In the genomic region with DNA sequence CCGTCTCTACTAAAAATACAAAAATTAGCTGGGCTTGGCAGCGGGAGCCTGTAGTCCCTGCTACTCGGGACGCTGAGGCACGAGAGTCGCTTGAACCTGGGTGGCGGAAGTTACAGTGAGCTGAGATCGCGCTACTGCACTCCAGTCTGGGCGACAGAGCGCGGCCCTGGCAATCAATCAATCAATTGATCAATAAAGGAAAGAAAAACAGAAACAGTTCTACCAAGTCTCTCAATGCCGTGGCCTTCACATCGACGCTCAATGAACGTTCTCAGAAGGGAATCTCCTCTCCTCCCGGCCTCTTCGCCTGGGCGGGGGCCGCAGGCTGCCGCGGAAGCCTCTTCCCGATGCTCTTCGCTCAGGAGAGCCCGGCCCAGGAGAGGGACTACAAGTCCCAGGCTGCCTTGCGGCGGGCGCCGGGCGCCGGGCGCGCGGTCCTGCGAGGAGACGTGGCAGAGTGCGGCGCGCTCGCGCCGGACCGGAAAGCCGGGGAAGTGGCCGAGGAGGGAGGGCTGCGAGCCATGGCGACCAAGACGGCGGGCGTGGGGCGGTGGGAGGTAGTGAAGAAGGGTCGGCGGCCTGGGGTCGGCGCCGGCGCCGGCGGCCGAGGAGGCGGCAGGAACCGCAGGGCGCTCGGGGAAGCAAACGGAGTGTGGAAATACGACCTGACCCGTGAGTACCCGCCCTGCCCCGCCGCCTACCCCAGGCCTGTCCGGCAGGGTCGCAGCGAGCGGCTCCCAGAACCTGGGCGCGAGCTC, we compare ENCODE assay signal across 8 cellular contexts. TPM values are rescaled to one million over a fixed set of nuclear protein-coding genes. Genes with fewer than 3 reads are reported as not detected.
DNase-seq lines count a peak whose midpoint lies in the region; ATAC-seq and TF ChIP-seq lines count a peak whose summit lies in the region.

A gene with protein sequence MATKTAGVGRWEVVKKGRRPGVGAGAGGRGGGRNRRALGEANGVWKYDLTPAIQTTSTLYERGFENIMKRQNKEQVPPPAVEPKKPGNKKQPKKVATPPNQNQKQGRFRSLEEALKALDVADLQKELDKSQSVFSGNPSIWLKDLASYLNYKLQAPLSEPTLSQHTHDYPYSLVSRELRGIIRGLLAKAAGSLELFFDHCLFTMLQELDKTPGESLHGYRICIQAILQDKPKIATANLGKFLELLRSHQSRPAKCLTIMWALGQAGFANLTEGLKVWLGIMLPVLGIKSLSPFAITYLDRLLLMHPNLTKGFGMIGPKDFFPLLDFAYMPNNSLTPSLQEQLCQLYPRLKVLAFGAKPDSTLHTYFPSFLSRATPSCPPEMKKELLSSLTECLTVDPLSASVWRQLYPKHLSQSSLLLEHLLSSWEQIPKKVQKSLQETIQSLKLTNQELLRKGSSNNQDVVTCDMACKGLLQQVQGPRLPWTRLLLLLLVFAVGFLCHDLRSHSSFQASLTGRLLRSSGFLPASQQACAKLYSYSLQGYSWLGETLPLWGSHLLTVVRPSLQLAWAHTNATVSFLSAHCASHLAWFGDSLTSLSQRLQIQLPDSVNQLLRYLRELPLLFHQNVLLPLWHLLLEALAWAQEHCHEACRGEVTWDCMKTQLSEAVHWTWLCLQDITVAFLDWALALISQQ (plus strand): TSS at position 471 of the 758 bp plus-strand sequence. CDS start 51 bp downstream, at position 522.

- ATAC-seq in HG02571 (IDR thresholded peaks at IDR 0.05; ENCODE audit: unreplicated experiment) = peak; percentile 95
- peak; percentile 96 for ATAC-seq in activated naive CD8-positive, alpha-beta T cell treated with anti-CD3 and anti-CD28 coated beads, Interleukin-2, amount 10 ng/mL, durations not matched to agents 7 days and 5 days (ENCODE audit: low read depth)

- no peak within 1 kb of the TSS for H3K23ac ChIP-seq in trophoblast cell (ENCODE audit: low read length)

- no peak for TF ChIP-seq CTCF in SU-DHL-6 (IDR thresholded peaks at IDR 0.05; ENCODE audit: insufficient read depth, low read length, poor library complexity, severe bottlenecking)
- no peak for TF ChIP-seq CTCF in cardiac muscle cell (IDR thresholded peaks at IDR 0.05; ENCODE audit: low read depth, low read length)
- peak; percentile 53 for TF ChIP-seq CTCF in type B pancreatic cell (conservative IDR thresholded peaks at IDR 0.05)

- H3K27me3 ChIP-seq in SU-DHL-6 (ENCODE audit: low read length) = no peaks in the 10 kb centered on the region
- H3K27me3 ChIP-seq in cardiac muscle cell = no peaks in the 10 kb centered on the region
- no peaks in the 10 kb centered on the region for H3K27me3 ChIP-seq in trophoblast cell (ENCODE audit: insufficient read depth, low read length)

- H3K9me3 ChIP-seq in SU-DHL-6 (ENCODE audit: insufficient read depth, low read length) (no peaks in the 10 kb centered on the region), cardiac muscle cell (ENCODE audit: low read depth) (no peaks in the 10 kb centered on the region), trophoblast cell (ENCODE audit: insufficient read depth, low read depth, low read length) (no peaks in the 10 kb centered on the region)

- H2BK5ac ChIP-seq in trophoblast cell (ENCODE audit: low read depth, low read length, poor library complexity) = peak within 1 kb of the TSS; percentile 76

- no peaks in the 10 kb centered on the region for H3F3A ChIP-seq in SU-DHL-6 (ENCODE audit: insufficient read depth)

- no peaks in the 10 kb centered on the region for H3K9me2 ChIP-seq in SU-DHL-6 (replicated peaks; ENCODE audit: insufficient read depth, low read length)

- WGBS in trophoblast cell (ENCODE audit: extremely low coverage, insufficient coverage, insufficient read length) = no CpG with 5 or more reads among the region's 76 CpGs

- H3K79me2 ChIP-seq in SU-DHL-6 (ENCODE audit: insufficient read depth, low read length) (peaks cover 16% of the 10 kb centered on the region), trophoblast cell (ENCODE audit: control insufficient read depth, insufficient read depth, low read length, poor library complexity) (peaks cover 9% of the 10 kb centered on the region)

- H3K27ac ChIP-seq in SU-DHL-6 (ENCODE audit: low read depth, low read length) (peak within 1 kb of the TSS; percentile 29), cardiac muscle cell (peak within 1 kb of the TSS; percentile 49), trophoblast cell (ENCODE audit: low read depth, low read length) (no peak within 1 kb of the TSS)

- peaks cover 26% of the 10 kb centered on the region for H3K4me1 Mint-ChIP-seq in activated naive CD8-positive, alpha-beta T cell treated with anti-CD3 and anti-CD28 coated beads, Interleukin-2, amount 10 ng/mL, durations not matched to agents 7 days and 5 days
- H3K4me1 Mint-ChIP-seq in type B pancreatic cell (ENCODE audit: unreplicated experiment) = peaks cover 23% of the 10 kb centered on the region

- peaks cover 16% of the 10 kb centered on the region for H3K36me3 Mint-ChIP-seq in activated naive CD8-positive, alpha-beta T cell treated with anti-CD3 and anti-CD28 coated beads, Interleukin-2, amount 10 ng/mL, durations not matched to agents 7 days and 5 days
- peaks cover 19% of the 10 kb centered on the region for H3K36me3 Mint-ChIP-seq in type B pancreatic cell

- peak; percentile 78 for TF ChIP-seq POLR2A in GM10847 (IDR thresholded peaks at IDR 0.05; ENCODE audit: extremely low read depth, insufficient read length)

- H3K27ac Mint-ChIP-seq in activated naive CD8-positive, alpha-beta T cell treated with anti-CD3 and anti-CD28 coated beads, Interleukin-2, amount 10 ng/mL, durations not matched to agents 7 days and 5 days = peak within 1 kb of the TSS; percentile 90
- peak within 1 kb of the TSS; percentile 80 for H3K27ac Mint-ChIP-seq in type B pancreatic cell

- DNase-seq in NCI-H1048 (lab: John Stamatoyannopoulos, UW) (peak; percentile 24), cardiac muscle cell (ENCODE audit: low read depth in 1 of 2, low spot score in 1 of 2) (peak; percentile 90 to 92), trophoblast cell (peak; percentile 89 to 91), type B pancreatic cell (ENCODE audit: extremely low spot score, unreplicated experiment) (peak; percentile 91)
- peak; percentile 87 for DNase-seq in activated naive CD8-positive, alpha-beta T cell treated with anti-CD3 and anti-CD28 coated beads, Interleukin-2, amount 10 ng/mL, durations not matched to agents 7 days and 5 days

- H3K4me2 ChIP-seq in SU-DHL-6 (ENCODE audit: low read depth, low read length, poor library complexity, severe bottlenecking) (peak within 1 kb of the TSS; percentile 97), trophoblast cell (ENCODE audit: low read length) (peak within 1 kb of the TSS; percentile 96)

- peaks cover 9% of the 10 kb centered on the region for H3K79me1 ChIP-seq in trophoblast cell (ENCODE audit: low read length)

- H3K4me3 Mint-ChIP-seq in activated naive CD8-positive, alpha-beta T cell treated with anti-CD3 and anti-CD28 coated beads, Interleukin-2, amount 10 ng/mL, durations not matched to agents 7 days and 5 days = peak within 1 kb of the TSS; percentile 98
- H3K4me3 Mint-ChIP-seq in type B pancreatic cell = peak within 1 kb of the TSS; percentile 96

- peak within 1 kb of the TSS; percentile 87 for H2BK120ac ChIP-seq in trophoblast cell (ENCODE audit: insufficient read depth, low read length, poor library complexity)

- peak within 1 kb of the TSS; percentile 85 for H4K8ac ChIP-seq in trophoblast cell (ENCODE audit: low read depth, low read length)

- H3K9me3 Mint-ChIP-seq in activated naive CD8-positive, alpha-beta T cell treated with anti-CD3 and anti-CD28 coated beads, Interleukin-2, amount 10 ng/mL, durations not matched to agents 7 days and 5 days = no peaks in the 10 kb centered on the region
- no peaks in the 10 kb centered on the region for H3K9me3 Mint-ChIP-seq in type B pancreatic cell

- H3K27me3 Mint-ChIP-seq in activated naive CD8-positive, alpha-beta T cell treated with anti-CD3 and anti-CD28 coated beads, Interleukin-2, amount 10 ng/mL, durations not matched to agents 7 days and 5 days = no peaks in the 10 kb centered on the region
- no peaks in the 10 kb centered on the region for H3K27me3 Mint-ChIP-seq in type B pancreatic cell

- H4K12ac ChIP-seq in trophoblast cell (ENCODE audit: low read depth, low read length) = peak within 1 kb of the TSS; percentile 87

- H3K18ac ChIP-seq in trophoblast cell (ENCODE audit: low read length) = peak within 1 kb of the TSS; percentile 95

- H3K14ac ChIP-seq in trophoblast cell (ENCODE audit: low read length) = peak within 1 kb of the TSS; percentile 99

- peak within 1 kb of the TSS; percentile 99 for H3K4ac ChIP-seq in trophoblast cell (ENCODE audit: low read depth, low read length)

- H3K36me3 ChIP-seq in SU-DHL-6 (ENCODE audit: low read length) (no peaks in the 10 kb centered on the region), cardiac muscle cell (peaks cover 30% of the 10 kb centered on the region), trophoblast cell (ENCODE audit: control insufficient read depth in 1 of 2, insufficient read depth in 2 of 2, low read length in 2 of 2) (peaks cover 30 to 36% of the 10 kb centered on the region in 2 experiments)

- H3K4me1 ChIP-seq in cardiac muscle cell (ENCODE audit: low read depth) (peaks cover 5% of the 10 kb centered on the region), trophoblast cell (ENCODE audit: control insufficient read depth in 1 of 2, insufficient read depth in 2 of 2, low read length in 2 of 2) (peaks cover 7 to 9% of the 10 kb centered on the region in 2 experiments)

- peak within 1 kb of the TSS; percentile 98 for H4K91ac ChIP-seq in trophoblast cell (ENCODE audit: low read depth, low read length)

- H2BK12ac ChIP-seq in trophoblast cell (ENCODE audit: low read length) = peak within 1 kb of the TSS; percentile 29

- H3K4me3 ChIP-seq in SU-DHL-6 (ENCODE audit: insufficient read depth, low read length, poor library complexity, severe bottlenecking) (peak within 1 kb of the TSS; percentile 91), cardiac muscle cell (peak within 1 kb of the TSS; percentile 61), trophoblast cell (ENCODE audit: low read depth, low read length) (peak within 1 kb of the TSS; percentile 89)

- H3K9ac ChIP-seq in SU-DHL-6 (ENCODE audit: low read length) (peak within 1 kb of the TSS; percentile 95), trophoblast cell (ENCODE audit: low read length) (peak within 1 kb of the TSS; percentile 86)

- H4K20me1 ChIP-seq in SU-DHL-6 (ENCODE audit: low read depth, low read length) = no peaks in the 10 kb centered on the region

- H2AFZ ChIP-seq in SU-DHL-6 (ENCODE audit: low read depth, low read length, severe bottlenecking) (peak within 1 kb of the TSS; percentile 40), trophoblast cell (ENCODE audit: insufficient read depth, low read length, poor library complexity) (peak within 1 kb of the TSS; percentile 81)

- POLR2A ChIA-PET in activated naive CD8-positive, alpha-beta T cell treated with anti-CD3 and anti-CD28 coated beads, Interleukin-2, amount 10 ng/mL, durations not matched to agents 7 days and 5 days (lab: Charles Lee) = interaction anchor here (0.7 to 2.7 kb wide), 6 partner anchors 14 to 55 kb away, joined by 3 to 23 read pairs (median 3); a partner anchor contains a TSS

- peak within 1 kb of the TSS; percentile 99 for H2AK5ac ChIP-seq in trophoblast cell (ENCODE audit: low read length)

RNA-seq across cellular contexts. Expression of the gene that starts here (rescaled TPM):
- total RNA-seq in activated naive CD8-positive, alpha-beta T cell treated with anti-CD3 and anti-CD28 coated beads, Interleukin-2, amount 10 ng/mL, durations not matched to agents 7 days and 5 days = 10 to 100 TPM; 68.1 to 70.8 TPM
- 38.9 and 48.5 TPM in 2 replicates for total RNA-seq in cardiac muscle cell
- 46.9 and 66.3 TPM in 2 replicates for polyA plus RNA-seq in cardiac muscle cell
- 108 and 120 TPM in 2 replicates for polyA plus RNA-seq in trophoblast cell (2013)
- 83.9 and 96.1 TPM in 2 replicates for total RNA-seq in type B pancreatic cell (ENCODE audit: low replicate concordance)

Comparison
In these comparisons a context has a peak if more than half of its experiments do, and no peak if none do; other contexts are left out.
1. DNase-seq: peak in every context shown above with its lines; median percentile 91 in cardiac muscle cell; 91 in type B pancreatic cell; 90 in trophoblast cell; 87 in activated naive CD8-positive, alpha-beta T cell treated with anti-CD3 and anti-CD28 coated beads, Interleukin-2, amount 10 ng/mL, durations not matched to agents 7 days and 5 days; 24 in NCI-H1048.